Comparison of ENCODE assay signal across 9 cellular contexts in the genomic region with DNA sequence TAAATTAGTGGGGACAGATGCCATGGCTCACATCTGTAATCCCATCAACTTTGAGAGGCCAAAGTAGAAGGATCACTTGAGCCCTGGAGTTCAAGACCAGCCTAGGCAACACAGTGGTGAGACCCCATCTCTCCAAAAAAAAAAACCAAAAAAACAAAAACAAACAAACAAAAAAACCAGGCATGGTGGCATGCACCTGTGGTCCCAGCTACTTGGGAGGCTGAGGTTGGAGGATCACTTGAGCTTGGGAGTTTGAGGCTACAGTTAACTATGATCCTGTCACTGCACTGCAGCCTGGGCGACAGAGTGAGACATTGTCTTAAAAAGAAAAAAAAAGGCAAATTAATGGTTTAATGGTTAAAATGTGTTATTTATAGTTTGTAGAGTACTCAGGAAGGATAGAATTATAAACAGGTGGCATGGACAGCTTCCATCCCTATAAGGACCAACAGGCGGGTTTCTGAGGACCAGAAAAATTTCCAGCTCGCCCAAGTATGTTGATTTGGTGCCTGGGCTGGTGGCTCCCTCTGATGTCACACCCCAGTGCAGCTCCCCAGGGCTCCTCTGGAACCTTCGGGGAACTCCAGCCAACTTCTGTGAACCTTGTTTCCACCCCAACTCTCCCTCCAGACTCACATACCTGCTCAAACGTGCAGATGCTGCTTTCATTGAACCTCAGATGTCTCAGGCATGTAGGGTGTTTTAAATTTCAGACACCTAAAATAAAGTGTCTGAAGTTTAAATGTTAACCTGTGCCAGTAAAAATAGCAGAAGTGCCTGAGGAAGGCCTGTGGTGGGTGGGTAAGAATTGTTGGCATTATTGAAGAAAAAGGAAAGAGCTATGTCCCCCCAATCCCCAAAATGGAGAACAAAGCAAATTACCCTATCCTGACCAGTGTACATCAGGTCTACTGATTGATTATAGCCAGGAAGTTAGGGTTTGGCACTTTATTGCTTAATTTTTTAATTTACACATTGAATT.
DNase-seq lines count a peak whose midpoint lies in the region; ATAC-seq lines count a peak whose summit lies in the region.
"Had no signal": no experiment of that assay in that cellular context is flagged by ENCODE, and none has a peak within 500 bp of the region (broad histone marks: within the 10 kb centered on the region; RNA-seq: fewer than 3 reads in every experiment).

No MANE protein-coding gene starts in this region.

- H2AFZ ChIP-seq in ACC112 (ENCODE audit: low read length, unreplicated experiment): no peak overlapping the region

- H3K36me3 ChIP-seq in ACC112 (ENCODE audit: insufficient read depth, low read length): 0 out of 2 replicates have a peak, but pooled peaks cover 7% of the 10 kb centered on the region

- ATAC-seq in GM19324 (IDR thresholded peaks at IDR 0.05; ENCODE audit: low FRiP score, unreplicated experiment) (peak; percentile 29), HG03095 (IDR thresholded peaks at IDR 0.05; ENCODE audit: unreplicated experiment) (peak; percentile 33)

- no peak overlapping the region for H3K4me3 ChIP-seq in ACC112 (ENCODE audit: low read depth, low read length)

- H3K4me1 ChIP-seq in ACC112 (ENCODE audit: control insufficient read depth, insufficient read depth, low read length, unreplicated experiment): peaks cover 79% of the 10 kb centered on the region

- no peaks in the 10 kb centered on the region for H3K27me3 ChIP-seq in ACC112 (ENCODE audit: insufficient read depth, low read length)

- DNase-seq in epithelial cell of prostate (ENCODE audit: low read depth, low spot score) (no peak), inferior parietal cortex (ENCODE audit: extremely low spot score) (no peak), dedifferentiated amniotic fluid mesenchymal stem cell (ENCODE audit: extremely low spot score) (no peak), NCI-H1694 (lab: John Stamatoyannopoulos, UW) (no peak), mesenteric fat pad (ENCODE audit: low spot score) (no peak)
- DNase-seq: activated T-cell treated with anti-CD3 and anti-CD28 coated beads, Interleukin-2, amount 50 U/mL, for 24 hours had no signal

- peaks cover 97% of the 10 kb centered on the region for H3K79me2 ChIP-seq in ACC112 (ENCODE audit: control insufficient read depth, insufficient read depth, low read length, unreplicated experiment)

- H3K27ac ChIP-seq in ACC112 (ENCODE audit: low read depth, low read length) (peak overlapping the region; percentile 4; the same call in 1 of the 2 replicates), epithelial cell of prostate (peak overlapping the region; percentile 33)
